Comparison of ENCODE assay signal across 1 cellular context in genomic region chr11:45654242-45654641, GRCh38.
TF ChIP-seq lines count a peak whose summit lies in the region.

No MANE protein-coding gene starts in this region.

TF ChIP-seq in endothelial cell of umbilical vein, 7 proteins besides CTCF, POLR2A, EP300 and RAD21 (continued from another document):
- TF ChIP-seq EZH2 (IDR thresholded peaks at IDR 0.05; ENCODE audit: borderline replicate concordance, low read depth, low read length, severe bottlenecking): no peak
- TF ChIP-seq MAX (IDR thresholded peaks at IDR 0.05; ENCODE audit: insufficient read depth, insufficient read length): no peak
- no peak for TF ChIP-seq FOS (IDR thresholded peaks at IDR 0.05; ENCODE audit: borderline replicate concordance, insufficient read depth, low read length)
TF ChIP-seq in endothelial cell of umbilical vein: peak in this region for 0.
